12 cellular contexts compared by ENCODE assay signal in the genomic region with DNA sequence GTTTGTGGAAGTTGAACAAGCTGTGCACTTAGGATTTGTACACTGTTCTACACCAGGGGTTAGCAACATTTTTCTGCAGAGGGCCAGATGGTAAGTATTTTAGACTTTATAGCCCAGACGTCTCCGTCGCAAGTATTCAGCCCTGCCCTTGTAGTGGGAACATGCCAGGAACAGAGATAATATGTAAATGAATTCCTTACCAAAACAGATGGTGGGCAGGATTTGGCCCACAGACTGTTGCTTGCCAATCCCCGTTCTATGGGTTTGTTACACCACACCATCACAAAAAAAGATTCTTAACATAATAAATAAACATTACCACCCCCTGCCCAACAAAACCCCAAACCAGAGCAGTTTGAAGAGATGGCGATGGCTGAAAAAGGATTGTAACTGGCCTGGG.
DNase-seq lines count a peak whose midpoint lies in the region; ATAC-seq and TF ChIP-seq lines count a peak whose summit lies in the region.
"Had no signal": no experiment of that assay in that cellular context is flagged by ENCODE, and none has a peak within 500 bp of the region (broad histone marks: within the 10 kb centered on the region; RNA-seq: fewer than 3 reads in every experiment).

No MANE protein-coding gene starts in this region.

- DNase-seq in NCI-H2171 (lab: John Stamatoyannopoulos, UW) = peak; percentile 27
- peak; percentile 79 for DNase-seq in astrocyte of the hippocampus (ENCODE audit: low read depth, low spot score)
- DNase-seq in right cardiac atrium = no peak
- DNase-seq in testis = peak; percentile 10
- no peak for DNase-seq in SJCRH30
- DNase-seq: activated CD4-positive, alpha-beta memory T cell treated with anti-CD3 and anti-CD28 coated beads for 36 hours; activated gamma-delta T cell; central memory CD4-positive, alpha-beta T cell; PC-9 had no signal

- H3K9me3 ChIP-seq in right cardiac atrium (ENCODE audit: control insufficient read depth, low read length) (no peaks in the 10 kb centered on the region), testis (no peaks in the 10 kb centered on the region), SJCRH30 (replicated peaks) (no peaks in the 10 kb centered on the region)

- H3K27me3 ChIP-seq in right cardiac atrium (ENCODE audit: control insufficient read depth, insufficient read depth) (no peaks in the 10 kb centered on the region), testis (no peaks in the 10 kb centered on the region), SJCRH30 (no peaks in the 10 kb centered on the region)

- TF ChIP-seq CTCF in testis (IDR thresholded peaks at IDR 0.05) = no peak

- ATAC-seq in right cardiac atrium (peak; percentile 52 to 54), GM19328 (IDR thresholded peaks at IDR 0.05; ENCODE audit: unreplicated experiment) (no peak), GM21576 (IDR thresholded peaks at IDR 0.05; ENCODE audit: unreplicated experiment) (no peak)
- ATAC-seq: esophagus mucosa had no signal

- no peaks in the 10 kb centered on the region for H3K4me1 ChIP-seq in right cardiac atrium (ENCODE audit: control insufficient read depth, insufficient read depth, low read length)
- no peaks in the 10 kb centered on the region for H3K4me1 ChIP-seq in testis
- no peaks in the 10 kb centered on the region for H3K4me1 ChIP-seq in SJCRH30

- no peaks in the 10 kb centered on the region for H3K36me3 ChIP-seq in testis (ENCODE audit: low read depth, missing control alignments)
- H3K36me3 ChIP-seq in SJCRH30 = peaks cover 14% of the 10 kb centered on the region

- H3K4me3 ChIP-seq in right cardiac atrium (ENCODE audit: low read length) (no peak overlapping the region), testis (no peak overlapping the region), SJCRH30 (no peak overlapping the region)
- H3K4me3 ChIP-seq: PC-9 had no signal

- intact Hi-C loops in right cardiac atrium (cut with DNase I) = no loop called here
- intact Hi-C loops in testis (cut with DNase I; ENCODE audit: low total_unique reads) = no loop called here

- 15% methylated on average over 5 of the region's 5 CpGs for WGBS in right cardiac atrium
- WGBS in testis, 2 donors = 50 to 61% methylated on average over 5 of the region's 5 CpGs

- no peak for TF ChIP-seq POLR2A in testis (IDR thresholded peaks at IDR 0.05)

- H3K27ac ChIP-seq in right cardiac atrium (ENCODE audit: low read length) (peak overlapping the region; percentile 37), testis (peak overlapping the region in 1 of 2 donors; percentile 33), SJCRH30 (no peak overlapping the region)
- H3K27ac ChIP-seq: PC-9 had no signal

Comparison
In these comparisons a context has a peak if more than half of its experiments do, and no peak if none do; other contexts are left out.
1. DNase-seq: peak in NCI-H2171 (single experiment), astrocyte of the hippocampus (single experiment) and testis (single experiment); none in right cardiac atrium (0 of 3) and SJCRH30 (0 of 2).
2. ATAC-seq: peak in right cardiac atrium (2 of 2); none in GM19328 (single experiment) and GM21576 (single experiment).